1 cellular context compared by ENCODE assay signal in genomic region chr1:201955009-201955749, GRCh38.
A peak's percentile ranks its signal among the peaks of the same experiment; 100 is the strongest.
TF ChIP-seq lines count a peak whose summit lies in the region.

TIMM17A (plus strand) TSS chr1:201955503; CDS start chr1:201955527, 24 bp downstream.

TF ChIP-seq in HepG2, 621 proteins besides CTCF, POLR2A, EP300 and RAD21 (continued from another document and continues in another):
- no peak for TF ChIP-seq MAFK (conservative IDR thresholded peaks at IDR 0.05 in 1 of 2, IDR thresholded peaks at IDR 0.05 in 1 of 2; ENCODE audit: low read length in 2 of 2)
- peak; percentile 76; the same call in 1 of the 2 replicates for TF ChIP-seq REPIN1 (CRISPR knock-in tag; IDR thresholded peaks at IDR 0.05; ENCODE audit: borderline replicate concordance, low read depth)
- TF ChIP-seq ZNF143 (CRISPR knock-in tag; IDR thresholded peaks at IDR 0.05), result peak; percentile 90
- no peak for TF ChIP-seq ZBTB14 (CRISPR knock-in tag; IDR thresholded peaks at IDR 0.05)
- TF ChIP-seq CCDC6 (CRISPR knock-in tag; IDR thresholded peaks at IDR 0.05), result peak; percentile 77; the same call in 1 of the 2 replicates
- TF ChIP-seq E2F1 (CRISPR knock-in tag; IDR thresholded peaks at IDR 0.05), result 0 out of 2 replicates have a peak, but pooled peaks have one; percentile 34
- 0 out of 2 replicates have a peak, but pooled peaks have one; percentile 14 for TF ChIP-seq ZNF12 (CRISPR knock-in tag; IDR thresholded peaks at IDR 0.05)
- peak; percentile 26; the same call in 1 of the 2 replicates for TF ChIP-seq PAXIP1 (CRISPR knock-in tag; conservative IDR thresholded peaks at IDR 0.05)
- TF ChIP-seq SMARCC2 (IDR thresholded peaks at IDR 0.05), result no peak
- peak; percentile 48; the same call in 1 of the 2 replicates for TF ChIP-seq TBX2 (CRISPR knock-in tag; IDR thresholded peaks at IDR 0.05; ENCODE audit: borderline replicate concordance)
- TF ChIP-seq NR2F6 (IDR thresholded peaks at IDR 0.05), result no peak; the same call in 1 of the 2 replicates
- peak; percentile 71 for TF ChIP-seq NR2F6 (CRISPR knock-in tag; IDR thresholded peaks at IDR 0.05)
- no peak for TF ChIP-seq ZNF549 (CRISPR knock-in tag; IDR thresholded peaks at IDR 0.05)
- TF ChIP-seq NFAT5 (CRISPR knock-in tag; IDR thresholded peaks at IDR 0.05), result no peak; the same call in 1 of the 2 replicates
- TF ChIP-seq GABPB1 (CRISPR knock-in tag; IDR thresholded peaks at IDR 0.05), result peak; percentile 98
- peak; percentile 47 for TF ChIP-seq ZSCAN31 (CRISPR knock-in tag; IDR thresholded peaks at IDR 0.05; ENCODE audit: low read depth)
- no peak for TF ChIP-seq ZNF362 (CRISPR knock-in tag; IDR thresholded peaks at IDR 0.05; ENCODE audit: borderline replicate concordance)
- peak; percentile 87 for TF ChIP-seq RBFOX2 (IDR thresholded peaks at IDR 0.05; ENCODE audit: low read depth, low read length)
- TF ChIP-seq ZBTB8A (CRISPR knock-in tag; IDR thresholded peaks at IDR 0.05; ENCODE audit: borderline replicate concordance, low read depth), result no peak
- TF ChIP-seq HNF4A (CRISPR knock-in tag; IDR thresholded peaks at IDR 0.05), result 0 out of 2 replicates have a peak, but pooled peaks have one; percentile 13
- peak; percentile 41 for TF ChIP-seq RARA (CRISPR knock-in tag; IDR thresholded peaks at IDR 0.05)
- 0 out of 2 replicates have a peak, but pooled peaks have one; percentile 46 for TF ChIP-seq TFDP2 (CRISPR knock-in tag; IDR thresholded peaks at IDR 0.05)
- peak; percentile 35; the same call in 1 of the 2 replicates for TF ChIP-seq FOXK1 (CRISPR knock-in tag; IDR thresholded peaks at IDR 0.05; ENCODE audit: borderline replicate concordance, low read depth)
- no peak for TF ChIP-seq ZNF891 (CRISPR knock-in tag; IDR thresholded peaks at IDR 0.05)
- TF ChIP-seq ZFP41 (CRISPR knock-in tag; IDR thresholded peaks at IDR 0.05; ENCODE audit: borderline replicate concordance), result no peak
- TF ChIP-seq PAWR (CRISPR knock-in tag; IDR thresholded peaks at IDR 0.05; ENCODE audit: borderline replicate concordance), result no peak
- TF ChIP-seq BORCS8-MEF2B (CRISPR knock-in tag; IDR thresholded peaks at IDR 0.05), result peak; percentile 81
- no peak; the same call in 1 of the 2 replicates for TF ChIP-seq ZNF652 (CRISPR knock-in tag; IDR thresholded peaks at IDR 0.05; ENCODE audit: borderline replicate concordance, low read depth)
- no peak for TF ChIP-seq ZNF33A (CRISPR knock-in tag; IDR thresholded peaks at IDR 0.05; ENCODE audit: borderline replicate concordance)
- peak; percentile 75 for TF ChIP-seq GABPA (IDR thresholded peaks at IDR 0.05; ENCODE audit: low read depth, low read length)
- TF ChIP-seq GABPA (CRISPR knock-in tag; IDR thresholded peaks at IDR 0.05; ENCODE audit: low read depth), result peak; percentile 94
- TF ChIP-seq SMC3 (IDR thresholded peaks at IDR 0.05; ENCODE audit: low read length), result no peak
- no peak for TF ChIP-seq JUN (CRISPR knock-in tag; IDR thresholded peaks at IDR 0.05)
- no peak for TF ChIP-seq TRIM24 (CRISPR knock-in tag; IDR thresholded peaks at IDR 0.05)
- no peak for TF ChIP-seq AKNA (CRISPR knock-in tag; IDR thresholded peaks at IDR 0.05; ENCODE audit: borderline replicate concordance)
- no peak for TF ChIP-seq LCORL (IDR thresholded peaks at IDR 0.05)
- TF ChIP-seq LCORL (CRISPR knock-in tag; IDR thresholded peaks at IDR 0.05), result peak; percentile 72
- no peak for TF ChIP-seq TRIM22 (IDR thresholded peaks at IDR 0.05)
- TF ChIP-seq CBFB (CRISPR knock-in tag; IDR thresholded peaks at IDR 0.05), result peak; percentile 41; the same call in 1 of the 2 replicates
- 0 out of 2 replicates have a peak, but pooled peaks have one; percentile 43 for TF ChIP-seq NFATC3 (CRISPR knock-in tag; IDR thresholded peaks at IDR 0.05)
- TF ChIP-seq ZNF251 (CRISPR knock-in tag; IDR thresholded peaks at IDR 0.05), result peak; percentile 78
- TF ChIP-seq ETV5 (CRISPR knock-in tag; IDR thresholded peaks at IDR 0.05; ENCODE audit: borderline replicate concordance), result peak; percentile 64; the same call in 1 of the 2 replicates
- TF ChIP-seq KAT8 (CRISPR knock-in tag; IDR thresholded peaks at IDR 0.05), result peak; percentile 93
- TF ChIP-seq POLR2AphosphoS5 (IDR thresholded peaks at IDR 0.05; ENCODE audit: low read depth, low read length), result peak; percentile 94
